ENCODE assay signal across 29 cellular contexts in the genomic region with DNA sequence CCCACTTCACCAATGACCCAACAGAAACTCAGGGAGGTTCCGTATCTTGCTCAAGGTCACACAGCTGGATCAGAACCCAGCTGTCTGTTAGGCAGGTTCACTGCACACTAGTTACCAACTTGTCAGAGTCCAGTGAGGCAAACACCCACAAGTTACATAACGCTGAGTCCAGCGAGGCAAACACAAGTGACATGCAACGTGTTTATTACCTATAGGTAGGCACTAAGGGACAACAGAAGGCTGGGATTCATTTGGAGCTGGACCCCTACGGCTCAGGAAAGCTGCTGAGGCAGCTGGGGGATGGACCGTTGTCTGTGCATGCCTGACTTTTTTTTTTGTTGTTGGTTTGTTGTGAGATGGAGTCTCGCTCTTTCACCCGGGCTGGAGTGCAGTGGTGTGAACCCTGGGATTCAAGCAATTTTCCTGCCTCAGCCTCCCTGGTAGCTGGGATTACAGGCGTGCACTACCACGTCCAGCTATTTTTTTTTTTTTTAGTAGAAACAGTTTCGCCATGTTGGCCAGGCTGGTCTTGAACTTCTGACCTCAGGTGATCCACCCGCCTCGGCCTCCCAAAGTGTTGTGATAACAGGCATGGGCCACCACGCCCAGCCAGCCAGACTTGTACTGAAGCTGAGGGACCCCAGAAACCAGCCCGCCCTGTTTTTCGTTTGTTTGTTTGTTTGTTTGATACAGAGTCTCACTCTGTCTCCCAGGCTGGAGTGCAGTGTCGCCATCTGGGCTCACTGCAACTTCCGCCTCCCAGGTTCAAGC. TPM values are rescaled to one million over a fixed set of nuclear protein-coding genes. Genes with fewer than 3 reads are reported as not detected.
DNase-seq lines count a peak whose midpoint lies in the region; ATAC-seq, FAIRE-seq and TF ChIP-seq lines count a peak whose summit lies in the region.
"Had no signal": no experiment of that assay in that cellular context is flagged by ENCODE, and none has a peak within 500 bp of the region (broad histone marks: within the 10 kb centered on the region; RNA-seq: fewer than 3 reads in every experiment).

No MANE protein-coding gene starts in this region.

- H2BK15ac ChIP-seq in mesendoderm (replicated peaks; ENCODE audit: low read depth): no peak overlapping the region

- intact Hi-C loops in K562 (cut with micrococcal nuclease): loop anchor here (10.0 kb wide), 1 partner anchor 182 kb away; no protein-coding TSS in a partner anchor

- POLR2A ChIA-PET in K562 (lab: Yijun Ruan, JAX): interaction anchor here (0.6 kb wide), 1 partner anchor 112 kb away, joined by 3 read pairs; no protein-coding TSS in a partner anchor

- H4K8ac ChIP-seq in mesendoderm (ENCODE audit: low read depth, low read length): no peak overlapping the region

- TF ChIP-seq RAD21 in K562 (CRISPR knock-in tag; conservative IDR thresholded peaks at IDR 0.05 in 1 of 2, IDR thresholded peaks at IDR 0.05 in 1 of 2): no peak

- H3F3A ChIP-seq in GM23338 (replicated peaks; ENCODE audit: low read depth): 0 out of 2 replicates have a peak, but pooled peaks cover 16% of the 10 kb centered on the region

- no peak for TF ChIP-seq EP300 in K562 (IDR thresholded peaks at IDR 0.05; ENCODE audit: low read length)

- no peaks in the 10 kb centered on the region for H3K9me1 ChIP-seq in K562 (ENCODE audit: control insufficient read depth, insufficient read depth, low read length)

- H3K56ac ChIP-seq in mesendoderm (ENCODE audit: low read length): no peak overlapping the region

- H3K9me3 ChIP-seq in K562 (replicated peaks; ENCODE audit: control insufficient read depth, insufficient read depth, low read depth, low read length) (no peaks in the 10 kb centered on the region), parathyroid adenoma (ENCODE audit: control insufficient read depth, low read length) (no peaks in the 10 kb centered on the region)
- H3K9me3 ChIP-seq: thoracic aorta had no signal

- H3K9me2 ChIP-seq in GM23338 (ENCODE audit: insufficient read depth): no peaks in the 10 kb centered on the region

- H3K36me3 ChIP-seq in GM23338 (ENCODE audit: insufficient read depth): no peaks in the 10 kb centered on the region
- peaks cover 18% of the 10 kb centered on the region for H3K36me3 ChIP-seq in K562 (ENCODE audit: control insufficient read depth, insufficient read depth, low read length)
- H3K36me3 ChIP-seq in parathyroid adenoma (ENCODE audit: control insufficient read depth, insufficient read depth, low read length): no peaks in the 10 kb centered on the region
- H3K36me3 ChIP-seq in mesendoderm (ENCODE audit: control insufficient read depth, insufficient read depth, low read length): no peaks in the 10 kb centered on the region
- H3K36me3 ChIP-seq: thoracic aorta had no signal

- H2AFZ ChIP-seq in GM23338: peak overlapping the region; percentile 25; the same call in 1 of the 2 replicates
- H2AFZ ChIP-seq in K562 (ENCODE audit: low read depth, low read length): 0 out of 2 replicates have a peak overlapping the region, but pooled peaks have one; percentile 58
- peak overlapping the region; percentile 20 for H2AFZ ChIP-seq in parathyroid adenoma

- TF ChIP-seq POLR2A in K562 (conservative IDR thresholded peaks at IDR 0.05): no peak

- H3K18ac ChIP-seq in mesendoderm (ENCODE audit: low read length): no peak overlapping the region

- no peak overlapping the region for H4K5ac ChIP-seq in mesendoderm (ENCODE audit: low read length)

- H3K4me2 ChIP-seq in GM23338 (peak overlapping the region; percentile 74), K562 (ENCODE audit: insufficient read depth, low read length) (no peak overlapping the region), parathyroid adenoma (ENCODE audit: low read length) (no peak overlapping the region), mesendoderm (ENCODE audit: low read length) (no peak overlapping the region)

- H3K9ac ChIP-seq in K562 (ENCODE audit: insufficient read depth in 1 of 2, low read depth in 2 of 2, low read length in 2 of 2) (peak overlapping the region in 1 of 2 experiments; percentile 16; a peak in 1 of 4 replicates), parathyroid adenoma (no peak overlapping the region), mesendoderm (ENCODE audit: low read length) (no peak overlapping the region)

- peaks cover 8% of the 10 kb centered on the region for H3K27me3 Mint-ChIP-seq in GM23338 (ENCODE audit: insufficient read depth, low read depth, poor library complexity)
- H3K27me3 Mint-ChIP-seq: CD4-positive, alpha-beta T cell had no signal

- no peak overlapping the region for H2AK5ac ChIP-seq in mesendoderm (ENCODE audit: low read length)

- 50% methylated on average over 15 of the region's 18 CpGs for WGBS in K562 (ENCODE audit: insufficient coverage, low coverage, missing lambda C conversion rate)
- no CpG with 5 or more reads among the region's 18 CpGs for WGBS in mesendoderm (ENCODE audit: extremely low coverage, insufficient coverage, low lambda C conversion rate)

- no peaks in the 10 kb centered on the region for H3K79me1 ChIP-seq in mesendoderm (ENCODE audit: low read length)

- H2BK120ac ChIP-seq in mesendoderm (ENCODE audit: low read depth, low read length): no peak overlapping the region

- H3K4me1 Mint-ChIP-seq in GM23338: peaks cover 16% of the 10 kb centered on the region

- no peak overlapping the region for H3K27ac ChIP-seq in GM23338 (ENCODE audit: low read depth)
- no peak overlapping the region for H3K27ac ChIP-seq in K562 (ENCODE audit: extremely low read depth, low read depth, low read length)
- no peak overlapping the region for H3K27ac ChIP-seq in parathyroid adenoma
- no peak overlapping the region for H3K27ac ChIP-seq in mesendoderm (ENCODE audit: low read depth, low read length)
- H3K27ac ChIP-seq: thoracic aorta had no signal

- CTCF ChIA-PET in K562 (lab: Yijun Ruan, JAX; ENCODE audit: low intra/inter-chr PET ratio): no interaction called here

- H3K4me3 ChIP-seq in GM23338: peak overlapping the region; percentile 45
- H3K4me3 ChIP-seq in K562: no peak overlapping the region
- no peak overlapping the region for H3K4me3 ChIP-seq in parathyroid adenoma (ENCODE audit: low read depth, low read length)
- no peak overlapping the region for H3K4me3 ChIP-seq in mesendoderm (ENCODE audit: low read length)
- H3K4me3 ChIP-seq: thoracic aorta had no signal

- H3K4me1 ChIP-seq in GM23338 (ENCODE audit: insufficient read depth) (peaks cover 6% of the 10 kb centered on the region; the same call in 1 of the 2 replicates), K562 (replicated peaks in 1 of 2; ENCODE audit: control insufficient read depth in 2 of 2, insufficient read depth in 2 of 2, low read length in 2 of 2) (peaks cover 11 to 27% of the 10 kb centered on the region in 2 experiments; a peak in 4 of 5 replicates), parathyroid adenoma (peaks cover 19% of the 10 kb centered on the region), mesendoderm (ENCODE audit: control insufficient read depth, low read depth, low read length) (no peaks in the 10 kb centered on the region)

- ATAC-seq in GM23338: no peak
- ATAC-seq in K562: no peak
- ATAC-seq: HCT116 had no signal

- FAIRE-seq in K562 (lab: Jason Lieb, UNC): no peak
- FAIRE-seq: RCC 7860 had no signal

- no TSS peak for BruUV-seq in K562 (replicated peaks; lab: Mats Ljungman, UMichigan)

- no peak overlapping the region for H2BK5ac ChIP-seq in mesendoderm (ENCODE audit: low read length)

- H3K23ac ChIP-seq in mesendoderm (ENCODE audit: low read length): no peak overlapping the region

- H3K4me3 Mint-ChIP-seq in GM23338: peak overlapping the region; percentile 52
- H3K4me3 Mint-ChIP-seq: T-helper 2 cell treated with Interferon-gamma antibody and Interleukin-4, amounts not matched to agents 5 μg/mL and 100 μg/mL, for 36 hours had no signal

- peaks cover 7% of the 10 kb centered on the region for H3K36me3 Mint-ChIP-seq in GM23338 (ENCODE audit: low read depth)

- H3K27me3 ChIP-seq in GM23338 (ENCODE audit: insufficient read depth) (peaks cover 11% of the 10 kb centered on the region; the same call in 1 of the 2 replicates), K562 (ENCODE audit: control insufficient read depth in 2 of 2, insufficient read depth in 2 of 2, low read length in 2 of 2) (peaks cover 5 to 21% of the 10 kb centered on the region in 2 experiments; a peak in 4 of 5 replicates), parathyroid adenoma (ENCODE audit: control insufficient read depth, insufficient read depth, low read length) (no peaks in the 10 kb centered on the region), mesendoderm (ENCODE audit: insufficient read depth, low read length, poor library complexity) (no peaks in the 10 kb centered on the region)
- H3K27me3 ChIP-seq: dorsolateral prefrontal cortex had no signal

- DNase-seq in GM23338 (ENCODE audit: low spot score) (no peak), K562 (ENCODE audit: extremely low read depth in 1 of 4, low spot score in 3 of 4) (no peak), left kidney (ENCODE audit: low read depth, low spot score) (peak; percentile 20), SIG-M5 (lab: John Stamatoyannopoulos, UW) (no peak), mesendoderm (no peak)
- no peak for DNase-seq in stimulated activated CD4-positive, alpha-beta T cell treated with anti-CD3 and anti-CD28 coated beads, Interleukin-4, amount 100 ng/mL, for 24 hours
- no peak for DNase-seq in stimulated activated CD4-positive, alpha-beta T cell treated with anti-CD3 and anti-CD28 coated beads, Interleukin-15, amount 100 ng/mL, for 24 hours
- DNase-seq: activated CD4-positive, alpha-beta memory T cell treated with anti-CD3 and anti-CD28 coated beads, Interleukin-2, amount 10 ng/mL, durations not matched to agents 7 days and 5 days; activated gamma-delta T cell treated with Interleukin-2 at 50 U/mL for 16 hours; activated T-cell treated with anti-CD3 and anti-CD28 coated beads for 4 hours; CD4-positive, alpha-beta T cell; foreskin melanocyte; NCI-H1092; NCI-H2029; NCI-H446; NK-92 treated with Interleukin-12 subunit alpha and Interleukin-12 subunit beta, amount 100 ng/mL, for 24 hours; stimulated activated CD4-positive, alpha-beta T cell treated with anti-CD3 and anti-CD28 coated beads, Interleukin-2, amount 100 ng/mL, for 24 hours; stimulated activated naive CD4-positive, alpha-beta T cell had no signal

- H3K79me2 ChIP-seq in GM23338 (replicated peaks; ENCODE audit: insufficient read depth) (no peaks in the 10 kb centered on the region), K562 (ENCODE audit: control insufficient read depth, insufficient read depth, low read length) (peaks cover 18% of the 10 kb centered on the region), parathyroid adenoma (no peaks in the 10 kb centered on the region), mesendoderm (ENCODE audit: control insufficient read depth, insufficient read depth, low read length) (no peaks in the 10 kb centered on the region)

- in situ Hi-C loops in K562 (cut with MboI): no loop called here

- no peak overlapping the region for H3K4ac ChIP-seq in mesendoderm (ENCODE audit: low read depth, low read length)

- TF ChIP-seq CTCF in GM23338 (conservative IDR thresholded peaks at IDR 0.05; ENCODE audit: low read depth in 2 of 2): no peak
- TF ChIP-seq CTCF in K562 (IDR thresholded peaks at IDR 0.05 in 2 of 3, conservative IDR thresholded peaks at IDR 0.05 in 1 of 3; ENCODE audit: insufficient read depth in 2 of 3, low read depth in 1 of 3, low read length in 3 of 3): no peak
- no peak for TF ChIP-seq CTCF in parathyroid adenoma (IDR thresholded peaks at IDR 0.05)

- H3K9me3 Mint-ChIP-seq in GM23338: no peaks in the 10 kb centered on the region; the same call in 2 of the 3 replicates
- H3K9me3 Mint-ChIP-seq: activated CD4-positive, alpha-beta memory T cell treated with anti-CD3 and anti-CD28 coated beads, Interleukin-2, amount 10 ng/mL, durations not matched to agents 7 days and 5 days; CD4-positive, alpha-beta T cell; T-helper 2 cell treated with Interferon-gamma antibody and Interleukin-4, amounts not matched to agents 5 μg/mL and 100 μg/mL, for 36 hours had no signal

- H4K20me1 ChIP-seq in GM23338 (replicated peaks; ENCODE audit: insufficient read depth): no peaks in the 10 kb centered on the region
- H4K20me1 ChIP-seq in K562 (replicated peaks; ENCODE audit: control insufficient read depth, insufficient read depth, low read length): 0 out of 2 replicates have a peak, but pooled peaks cover 3% of the 10 kb centered on the region

- no peak overlapping the region for H3K27ac Mint-ChIP-seq in GM23338
- H3K27ac Mint-ChIP-seq: activated CD4-positive, alpha-beta memory T cell treated with anti-CD3 and anti-CD28 coated beads, Interleukin-2, amount 10 ng/mL, durations not matched to agents 7 days and 5 days; T-helper 2 cell treated with Interferon-gamma antibody and Interleukin-4, amounts not matched to agents 5 μg/mL and 100 μg/mL, for 36 hours had no signal

RNA-seq across cellular contexts. Expression of gene RSAD1, which starts 1.9 kb away (rescaled TPM):
- 27.5 and 28.7 TPM in 2 replicates for total RNA-seq in GM23338 (2014; rRNA removed; shearing (Covaris generic))
- 16.5 and 18.4 TPM in 2 replicates for polyA plus RNA-seq in GM23338 (2016; fragmentation: Nextera tagmentation; extraction: Ambion mirVana)
- total RNA-seq in K562 (2011; cell fraction: chromatin; rRNA removed; ENCODE audit: low replicate concordance): 82.5 and 106 TPM in 2 replicates
- 91.9 and 98.4 TPM in 2 replicates for total RNA-seq in K562 (2011; cell fraction: nucleolus; rRNA removed)
- 76.1 and 86.0 TPM in 2 replicates for total RNA-seq in K562 (2011; cell fraction: nucleoplasm; rRNA removed)
- total RNA-seq in K562 (2014; rRNA removed): 27.3 and 39.7 TPM in 2 replicates
- 24.5 and 26.8 TPM in 2 replicates for total RNA-seq in K562 (2014; rRNA removed; fragmentation: Illumina TruSeq; extraction: Trizol)
- total RNA-seq in K562 (2015; rRNA removed; fragmentation: Illumina TruSeq; extraction: Trizol): 25.9 and 26.2 TPM in 2 replicates
- 41.9 and 44.0 TPM in 2 replicates for total RNA-seq in K562 (2021)
- polyA plus RNA-seq in K562 (2011; rRNA removed): 37.3 and 40.0 TPM in 2 replicates
- polyA plus RNA-seq in K562 (2011; cell fraction: cytosol; rRNA removed): 24.5 and 36.5 TPM in 2 replicates
- 190 and 193 TPM in 2 replicates for polyA plus RNA-seq in K562 (2011; cell fraction: nucleus; rRNA removed)
- polyA plus RNA-seq in K562 (2012): 23.1 and 26.7 TPM in 2 replicates
- polyA plus RNA-seq in K562 (2014; fragmentation: Illumina TruSeq; extraction: Trizol): 23.1 and 24.9 TPM in 2 replicates
- polyA plus RNA-seq in K562 (2014; fragmentation: Nextera tagmentation; extraction: Ambion mirVana): 1 to 10 TPM; 4.5 to 5.2 TPM
- 42.5 and 44.8 TPM in 2 replicates for polyA plus RNA-seq in K562 (2014; rRNA removed)
- polyA minus RNA-seq in K562 (2011; rRNA and poly(A)+ RNA removed): 22.7 and 23.6 TPM in 2 replicates
- 10.9 and 17.9 TPM in 2 replicates for polyA minus RNA-seq in K562 (2011; cell fraction: cytosol; rRNA and poly(A)+ RNA removed)
- polyA minus RNA-seq in K562 (2011; cell fraction: nucleus; rRNA and poly(A)+ RNA removed): 60.3 and 71.5 TPM in 2 replicates
- polyA plus RNA-seq in mesendoderm (2013, experiment 1 of 2): 9.0 TPM
- polyA plus RNA-seq in mesendoderm (2013, experiment 2 of 2): 8.8 TPM

RNA-seq across cellular contexts. Expression of gene CHAD, which starts 8.1 kb away (rescaled TPM):
- not detected in 2 replicates for total RNA-seq in GM23338 (2014; rRNA removed; shearing (Covaris generic))
- polyA plus RNA-seq in GM23338 (2016; fragmentation: Nextera tagmentation; extraction: Ambion mirVana) (0.18 TPM in 1 of 2 replicates, not detected in the other), K562 (2011; rRNA removed) (not detected in 2 replicates), K562 (2014; fragmentation: Illumina TruSeq; extraction: Trizol) (not detected in 2 replicates), K562 (2014; fragmentation: Nextera tagmentation; extraction: Ambion mirVana) (not detected), K562 (2014; rRNA removed) (not detected in 2 replicates)
- total RNA-seq in K562 (2011; cell fraction: chromatin; rRNA removed; ENCODE audit: low replicate concordance): not detected in 2 replicates
- not detected in 2 replicates for total RNA-seq in K562 (2011; cell fraction: nucleolus; rRNA removed)
- total RNA-seq in K562 (2011; cell fraction: nucleoplasm; rRNA removed): not detected in 2 replicates
- total RNA-seq in K562 (2014; rRNA removed) (not detected in 2 replicates), K562 (2014; rRNA removed; fragmentation: Illumina TruSeq; extraction: Trizol) (not detected in 2 replicates), K562 (2015; rRNA removed; fragmentation: Illumina TruSeq; extraction: Trizol) (not detected in 2 replicates), K562 (2021) (not detected in 2 replicates)
- polyA plus RNA-seq in K562 (2011; cell fraction: cytosol; rRNA removed): not detected in 2 replicates
- not detected in 2 replicates for polyA plus RNA-seq in K562 (2011; cell fraction: nucleus; rRNA removed)
- 0.12 and 0.15 TPM in 2 replicates for polyA plus RNA-seq in K562 (2012)
- polyA minus RNA-seq in K562 (2011; rRNA and poly(A)+ RNA removed): not detected in 2 replicates
- not detected in 2 replicates for polyA minus RNA-seq in K562 (2011; cell fraction: cytosol; rRNA and poly(A)+ RNA removed)
- not detected in 2 replicates for polyA minus RNA-seq in K562 (2011; cell fraction: nucleus; rRNA and poly(A)+ RNA removed)
- 1.2 TPM for polyA plus RNA-seq in mesendoderm (2013, experiment 1 of 2)
- 1.0 TPM for polyA plus RNA-seq in mesendoderm (2013, experiment 2 of 2)
- total RNA-seq: activated CD4-positive, alpha-beta memory T cell treated with anti-CD3 and anti-CD28 coated beads, Interleukin-2, amount 10 ng/mL, durations not matched to agents 7 days and 5 days; CD4-positive, alpha-beta T cell; epithelial cell of proximal tubule; HT1080; LHCN-M2; osteocyte; thoracic aorta had no signal
- polyA plus RNA-seq: AG04450 had no signal

RNA-seq across cellular contexts. Expression of gene MYCBPAP, which starts 31.5 kb away (rescaled TPM):
- 0.63 and 4.6 TPM in 2 replicates for total RNA-seq in GM23338 (2014; rRNA removed; shearing (Covaris generic))
- polyA plus RNA-seq in GM23338 (2016; fragmentation: Nextera tagmentation; extraction: Ambion mirVana) (1.7 and 1.8 TPM in 2 replicates), K562 (2011; rRNA removed) (not detected in 2 replicates), K562 (2014; fragmentation: Illumina TruSeq; extraction: Trizol) (not detected in 2 replicates), K562 (2014; fragmentation: Nextera tagmentation; extraction: Ambion mirVana) (not detected), K562 (2014; rRNA removed) (not detected in 2 replicates)
- not detected in 2 replicates for total RNA-seq in K562 (2011; cell fraction: chromatin; rRNA removed; ENCODE audit: low replicate concordance)
- 0.50 TPM in 1 of 2 replicates, not detected in the other for total RNA-seq in K562 (2011; cell fraction: nucleolus; rRNA removed)
- total RNA-seq in K562 (2011; cell fraction: nucleoplasm; rRNA removed): 0.31 and 1.5 TPM in 2 replicates
- total RNA-seq in K562 (2014; rRNA removed) (not detected in 2 replicates), K562 (2014; rRNA removed; fragmentation: Illumina TruSeq; extraction: Trizol) (not detected in 2 replicates), K562 (2015; rRNA removed; fragmentation: Illumina TruSeq; extraction: Trizol) (not detected in 2 replicates), K562 (2021) (not detected in 2 replicates)
- not detected in 2 replicates for polyA plus RNA-seq in K562 (2011; cell fraction: cytosol; rRNA removed)
- polyA plus RNA-seq in K562 (2011; cell fraction: nucleus; rRNA removed): 0.07 TPM in 1 of 2 replicates, not detected in the other
- not detected in 2 replicates for polyA plus RNA-seq in K562 (2012)
- polyA minus RNA-seq in K562 (2011; rRNA and poly(A)+ RNA removed): not detected in 2 replicates
- not detected in 2 replicates for polyA minus RNA-seq in K562 (2011; cell fraction: cytosol; rRNA and poly(A)+ RNA removed)
- not detected in 2 replicates for polyA minus RNA-seq in K562 (2011; cell fraction: nucleus; rRNA and poly(A)+ RNA removed)
- 0.17 TPM for polyA plus RNA-seq in mesendoderm (2013, experiment 1 of 2)
- 0.15 TPM for polyA plus RNA-seq in mesendoderm (2013, experiment 2 of 2)
- total RNA-seq: HT1080 had no signal

RNA-seq across cellular contexts. Expression of gene ACSF2, which starts 50.7 kb away (rescaled TPM):
- 12.4 and 12.8 TPM in 2 replicates for total RNA-seq in GM23338 (2014; rRNA removed; shearing (Covaris generic))
- 6.9 and 7.5 TPM in 2 replicates for polyA plus RNA-seq in GM23338 (2016; fragmentation: Nextera tagmentation; extraction: Ambion mirVana)
- 7.3 and 27.3 TPM in 2 replicates for total RNA-seq in K562 (2011; cell fraction: chromatin; rRNA removed; ENCODE audit: low replicate concordance)
- 14.8 and 20.1 TPM in 2 replicates for total RNA-seq in K562 (2011; cell fraction: nucleolus; rRNA removed)
- 10.8 and 12.2 TPM in 2 replicates for total RNA-seq in K562 (2011; cell fraction: nucleoplasm; rRNA removed)
- total RNA-seq in K562 (2014; rRNA removed): 3.1 and 5.0 TPM in 2 replicates
- 2.3 and 2.9 TPM in 2 replicates for total RNA-seq in K562 (2014; rRNA removed; fragmentation: Illumina TruSeq; extraction: Trizol)
- 4.1 and 4.4 TPM in 2 replicates for total RNA-seq in K562 (2015; rRNA removed; fragmentation: Illumina TruSeq; extraction: Trizol)
- total RNA-seq in K562 (2021): 6.1 and 6.2 TPM in 2 replicates
- polyA plus RNA-seq in K562 (2011; rRNA removed): 3.5 and 11.4 TPM in 2 replicates
- polyA plus RNA-seq in K562 (2011; cell fraction: cytosol; rRNA removed): 5.9 and 9.2 TPM in 2 replicates
- 22.4 and 48.3 TPM in 2 replicates for polyA plus RNA-seq in K562 (2011; cell fraction: nucleus; rRNA removed)
- 4.7 and 17.1 TPM in 2 replicates for polyA plus RNA-seq in K562 (2012)
- 3.0 and 5.4 TPM in 2 replicates for polyA plus RNA-seq in K562 (2014; fragmentation: Illumina TruSeq; extraction: Trizol)
- polyA plus RNA-seq in K562 (2014; fragmentation: Nextera tagmentation; extraction: Ambion mirVana): 1 to 10 TPM in 1 of 2 experiments, under 1 TPM in 1; 0.89 to 1.5 TPM
- polyA plus RNA-seq in K562 (2014; rRNA removed): 4.9 and 7.2 TPM in 2 replicates
- 6.7 and 8.8 TPM in 2 replicates for polyA minus RNA-seq in K562 (2011; rRNA and poly(A)+ RNA removed)
- polyA minus RNA-seq in K562 (2011; cell fraction: cytosol; rRNA and poly(A)+ RNA removed): 3.3 and 5.7 TPM in 2 replicates
- 12.0 and 22.5 TPM in 2 replicates for polyA minus RNA-seq in K562 (2011; cell fraction: nucleus; rRNA and poly(A)+ RNA removed)
- 8.5 TPM for polyA plus RNA-seq in mesendoderm (2013, experiment 1 of 2)
- 9.2 TPM for polyA plus RNA-seq in mesendoderm (2013, experiment 2 of 2)

RNA-seq across cellular contexts. Expression of gene EPN3, which starts 55.8 kb away (rescaled TPM):
- total RNA-seq in GM23338 (2014; rRNA removed; shearing (Covaris generic)): 7.7 and 13.7 TPM in 2 replicates
- polyA plus RNA-seq in GM23338 (2016; fragmentation: Nextera tagmentation; extraction: Ambion mirVana): 2.2 and 2.3 TPM in 2 replicates
- total RNA-seq in K562 (2011; cell fraction: chromatin; rRNA removed; ENCODE audit: low replicate concordance): 0.09 TPM in 1 of 2 replicates, not detected in the other
- total RNA-seq in K562 (2011; cell fraction: nucleolus; rRNA removed): 0.33 TPM in 1 of 2 replicates, not detected in the other
- not detected in 2 replicates for total RNA-seq in K562 (2011; cell fraction: nucleoplasm; rRNA removed)
- total RNA-seq in K562 (2014; rRNA removed): not detected in 2 replicates
- total RNA-seq in K562 (2014; rRNA removed; fragmentation: Illumina TruSeq; extraction: Trizol): not detected in 2 replicates
- total RNA-seq in K562 (2015; rRNA removed; fragmentation: Illumina TruSeq; extraction: Trizol): not detected in 2 replicates
- total RNA-seq in K562 (2021): 0.16 TPM in 2 replicates
- not detected in 2 replicates for polyA plus RNA-seq in K562 (2011; rRNA removed)
- polyA plus RNA-seq in K562 (2011; cell fraction: cytosol; rRNA removed): 0.01 TPM in 1 of 2 replicates, not detected in the other
- 0.04 and 0.07 TPM in 2 replicates for polyA plus RNA-seq in K562 (2011; cell fraction: nucleus; rRNA removed)
- polyA plus RNA-seq in K562 (2012): not detected in 2 replicates
- not detected in 2 replicates for polyA plus RNA-seq in K562 (2014; fragmentation: Illumina TruSeq; extraction: Trizol)
- not detected for polyA plus RNA-seq in K562 (2014; fragmentation: Nextera tagmentation; extraction: Ambion mirVana)
- polyA plus RNA-seq in K562 (2014; rRNA removed): not detected in 2 replicates
- polyA minus RNA-seq in K562 (2011; rRNA and poly(A)+ RNA removed): 0.09 TPM in 1 of 2 replicates, not detected in the other
- polyA minus RNA-seq in K562 (2011; cell fraction: cytosol; rRNA and poly(A)+ RNA removed): not detected in 2 replicates
- 0.11 TPM in 1 of 2 replicates, not detected in the other for polyA minus RNA-seq in K562 (2011; cell fraction: nucleus; rRNA and poly(A)+ RNA removed)
- 3.7 TPM for polyA plus RNA-seq in mesendoderm (2013, experiment 1 of 2)
- 3.0 TPM for polyA plus RNA-seq in mesendoderm (2013, experiment 2 of 2)
- total RNA-seq: activated CD4-positive, alpha-beta memory T cell treated with anti-CD3 and anti-CD28 coated beads, Interleukin-2, amount 10 ng/mL, durations not matched to agents 7 days and 5 days; CD4-positive, alpha-beta T cell; HT1080; osteocyte had no signal
- polyA plus RNA-seq: AG04450 had no signal
